17 cellular contexts compared by ENCODE assay signal in genomic region chr2:108423502-108424251, GRCh38. TPM values are rescaled to one million over a fixed set of nuclear protein-coding genes. Genes with fewer than 3 reads are reported as not detected.
"Had no signal": no experiment of that assay in that cellular context is flagged by ENCODE, and none has a peak within 500 bp of the region (broad histone marks: within the 10 kb centered on the region; RNA-seq: fewer than 3 reads in every experiment).

No MANE protein-coding gene starts in this region.

- H3K4me3 ChIP-seq: body of pancreas, esophagus squamous epithelium, lower lobe of right lung, tibial nerve, uterus had no signal

- DNase-seq: activated CD4-positive, alpha-beta T cell treated with anti-CD3 and anti-CD28 coated beads, Interleukin-2, amount 10 ng/mL, durations not matched to agents 24 days and 14 days; activated CD4-positive, CD25-positive, alpha-beta regulatory T cell; activated CD8-positive, alpha-beta T cell treated with anti-CD3 and anti-CD28 coated beads, Interleukin-2, amount 10 ng/mL, durations not matched to agents 7 days and 5 days; activated naive CD4-positive, alpha-beta T cell treated with Interleukin-2 at 50 U/mL for 16 hours; activated naive CD8-positive, alpha-beta T cell treated with anti-CD3 and anti-CD28 coated beads, Interleukin-2, amount 10 ng/mL, durations not matched to agents 7 days and 5 days; activated T-cell treated with anti-CD3 and anti-CD28 coated beads, Interleukin-2, amount 50 U/mL, for 24 hours; body of pancreas; effector memory CD8-positive, alpha-beta T cell; esophagus squamous epithelium; lower lobe of right lung; stimulated activated CD4-positive, alpha-beta T cell treated with anti-CD3 and anti-CD28 coated beads, Interleukin-2, amount 100 ng/mL, for 24 hours; stimulated activated naive CD4-positive, alpha-beta T cell treated with Interleukin-2 at 50 U/mL for 16 hours; T-helper 9 cell; uterus had no signal

- H3K4me1 ChIP-seq: body of pancreas, esophagus squamous epithelium, lower lobe of right lung, tibial nerve, uterus had no signal

- H3K27ac ChIP-seq: body of pancreas, esophagus squamous epithelium, lower lobe of right lung, tibial nerve, uterus had no signal

- H3K36me3 ChIP-seq: esophagus squamous epithelium, lower lobe of right lung, tibial nerve, uterus had no signal

- H3K9me3 ChIP-seq: body of pancreas, esophagus squamous epithelium, lower lobe of right lung, tibial nerve, uterus had no signal

- H3K27me3 ChIP-seq: body of pancreas, esophagus squamous epithelium, tibial nerve, uterus had no signal

RNA-seq across cellular contexts. Expression of gene SULT1C4, which starts 45.9 kb away (rescaled TPM):
- total RNA-seq: activated CD4-positive, alpha-beta T cell treated with anti-CD3 and anti-CD28 coated beads, Interleukin-2, amount 10 ng/mL, durations not matched to agents 24 days and 14 days; activated CD8-positive, alpha-beta T cell treated with anti-CD3 and anti-CD28 coated beads, Interleukin-2, amount 10 ng/mL, durations not matched to agents 7 days and 5 days; activated naive CD8-positive, alpha-beta T cell treated with anti-CD3 and anti-CD28 coated beads, Interleukin-2, amount 10 ng/mL, durations not matched to agents 7 days and 5 days; activated T-helper 2 cell treated with anti-CD3 and anti-CD28 coated beads, Interferon-gamma antibody, Interleukin-2, Interleukin-4, amounts not matched to agents 10 μg/mL and 5 μg/mL and 100 μg/mL, durations not matched to agents 14 hours and 24 hours and 36 hours had no signal
- polyA plus RNA-seq: neural cell had no signal
